Comparison of ENCODE assay signal across 13 cellular contexts in genomic region chr12:124631681-124632080, GRCh38.
DNase-seq lines count a peak whose midpoint lies in the region; ATAC-seq and TF ChIP-seq lines count a peak whose summit lies in the region.
"Had no signal": no experiment of that assay in that cellular context is flagged by ENCODE, and none has a peak within 500 bp of the region (broad histone marks: within the 10 kb centered on the region; RNA-seq: fewer than 3 reads in every experiment).

No MANE protein-coding gene starts in this region.

- DNase-seq in mesothelial cell of epicardium (ENCODE audit: low spot score in 2 of 2, unreplicated experiment in 2 of 2) = no peak
- no peak for DNase-seq in upper lobe of right lung
- DNase-seq in NCI-H345 (lab: John Stamatoyannopoulos, UW) = no peak
- no peak for DNase-seq in NCI-H1694 treated with DMSO at 0.1 percent for 48 hours (lab: John Stamatoyannopoulos, UW)
- DNase-seq: COR-L47, NCI-H1048, OCI-M1, T-helper 1 cell had no signal

- peak overlapping the region; percentile 2 for H3K9ac ChIP-seq in HUES6 (ENCODE audit: low read length)
- H3K9ac ChIP-seq: KMS-11 had no signal

- H3K4me3 ChIP-seq in HUES6 (ENCODE audit: low read depth, low read length) (no peak overlapping the region), upper lobe of right lung (no peak overlapping the region)

- H3K9me3 ChIP-seq in HUES6 (ENCODE audit: control insufficient read depth, insufficient read depth, low read depth, low read length) (no peaks in the 10 kb centered on the region; the same call in 1 of the 2 replicates), upper lobe of right lung (no peaks in the 10 kb centered on the region)

- no peak overlapping the region for H3K4me3 Mint-ChIP-seq in mesothelial cell of epicardium

- intact Hi-C loops in upper lobe of right lung (cut with DNase I) = no loop called here

- ATAC-seq in upper lobe of right lung = no peak
- ATAC-seq in HG02840 (IDR thresholded peaks at IDR 0.05; ENCODE audit: low FRiP score, unreplicated experiment) = no peak
- ATAC-seq: SK-N-SH treated with all-trans-retinoic acid at 6 μM for 48 hours had no signal

- H3K4me1 ChIP-seq in HUES6 (ENCODE audit: control insufficient read depth, insufficient read depth, low read length) (peaks cover 30% of the 10 kb centered on the region), upper lobe of right lung (peaks cover 15% of the 10 kb centered on the region)

- H3K27me3 ChIP-seq in HUES6 (ENCODE audit: control insufficient read depth, insufficient read depth, low read length) (no peaks in the 10 kb centered on the region), upper lobe of right lung (no peaks in the 10 kb centered on the region)

- no peak for TF ChIP-seq CTCF in VCaP (conservative IDR thresholded peaks at IDR 0.05)
- no peak for TF ChIP-seq CTCF in mesothelial cell of epicardium (IDR thresholded peaks at IDR 0.05; ENCODE audit: unreplicated experiment)
- TF ChIP-seq CTCF in upper lobe of right lung (IDR thresholded peaks at IDR 0.05) = no peak

- H3K27me3 Mint-ChIP-seq in mesothelial cell of epicardium (ENCODE audit: low read depth) = no peaks in the 10 kb centered on the region

- peak overlapping the region; percentile 25 for H3K27ac Mint-ChIP-seq in mesothelial cell of epicardium

- peaks cover 41% of the 10 kb centered on the region for H3K4me1 Mint-ChIP-seq in mesothelial cell of epicardium

- H3K27ac ChIP-seq in HUES6 (ENCODE audit: low read depth, low read length) (peak overlapping the region; percentile 38; the same call in 1 of the 2 replicates), VCaP (peak overlapping the region; percentile 71), upper lobe of right lung (peak overlapping the region; percentile 17)
- H3K27ac ChIP-seq: KMS-11 had no signal

- H3K9me3 Mint-ChIP-seq in mesothelial cell of epicardium = no peaks in the 10 kb centered on the region

- H3K36me3 ChIP-seq in HUES6 (ENCODE audit: control insufficient read depth, insufficient read depth, low read length) = no peaks in the 10 kb centered on the region
- no peaks in the 10 kb centered on the region for H3K36me3 ChIP-seq in upper lobe of right lung

- H3K36me3 Mint-ChIP-seq in mesothelial cell of epicardium = no peaks in the 10 kb centered on the region

Comparison
In these comparisons a context has a peak if more than half of its experiments do, and no peak if none do; other contexts are left out.
1. H3K27ac ChIP-seq: peak in every context shown above with its lines; median percentile 71 in VCaP; 38 in HUES6; 17 in upper lobe of right lung.